Comparison of ENCODE assay signal across 7 cellular contexts in the genomic region with DNA sequence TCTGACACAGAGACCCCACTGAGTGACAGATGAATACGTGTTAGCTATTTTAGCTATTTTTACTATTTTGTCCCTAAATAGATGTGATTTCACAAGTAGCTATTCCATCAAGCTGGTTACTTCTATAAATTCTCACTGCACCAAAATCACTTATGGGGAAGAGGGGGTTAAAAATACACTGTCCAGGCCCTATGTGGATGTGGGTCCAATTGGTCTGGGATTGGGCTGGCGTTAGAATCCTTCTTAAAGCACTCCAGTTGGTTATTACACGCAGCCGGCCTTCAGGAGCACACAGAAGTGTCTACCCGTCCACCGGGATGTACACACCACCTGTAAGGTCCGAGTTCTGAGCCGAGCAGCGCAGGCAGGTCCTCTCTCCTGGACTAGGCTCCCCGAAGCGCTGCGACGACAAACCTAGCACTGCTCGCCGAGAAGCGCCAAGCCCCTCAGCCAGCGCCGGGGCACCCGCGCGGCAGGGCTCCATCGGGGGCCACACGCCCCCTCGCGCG.
DNase-seq lines count a peak whose midpoint lies in the region; ATAC-seq and TF ChIP-seq lines count a peak whose summit lies in the region.

No MANE protein-coding gene starts in this region.

- H3K27me3 ChIP-seq in MM.1S (replicated peaks; ENCODE audit: insufficient read depth, low read length) = no peaks in the 10 kb centered on the region

- WGBS in mesodermal cell (ENCODE audit: insufficient coverage in 2 of 2), 2 experiments = 3% methylated on average over 20 to 24 of the region's 26 CpGs
- WGBS in urinary bladder = 3% methylated on average over 26 of the region's 26 CpGs

- no peaks in the 10 kb centered on the region for H3K9me2 ChIP-seq in MM.1S (replicated peaks; ENCODE audit: insufficient read depth, low read length)

- H3K27ac ChIP-seq in MM.1S (ENCODE audit: low read length) (peak overlapping the region; percentile 9; the same call in 1 of the 2 replicates), mesodermal cell (ENCODE audit: low read depth, low read length, severe bottlenecking) (no peak overlapping the region), urinary bladder (ENCODE audit: low read depth) (peak overlapping the region; percentile 80)

- peak overlapping the region; percentile 88 for H3K4me2 ChIP-seq in MM.1S (ENCODE audit: low read depth, low read length)

- TF ChIP-seq CTCF in MM.1S (IDR thresholded peaks at IDR 0.05; ENCODE audit: low read length) = no peak

- peaks cover 9% of the 10 kb centered on the region; the same call in 1 of the 2 replicates for H3K36me3 ChIP-seq in MM.1S (replicated peaks; ENCODE audit: insufficient read depth, low read length)
- peaks cover 3% of the 10 kb centered on the region for H3K36me3 ChIP-seq in mesodermal cell (ENCODE audit: control insufficient read depth, insufficient read depth, low read length)
- H3K36me3 ChIP-seq in urinary bladder (ENCODE audit: insufficient read depth) = no peaks in the 10 kb centered on the region

- ATAC-seq in GM19023 (IDR thresholded peaks at IDR 0.05; ENCODE audit: unreplicated experiment) (peak; percentile 0), HG03571 (IDR thresholded peaks at IDR 0.05; ENCODE audit: unreplicated experiment) (no peak)

- H3K9ac ChIP-seq in MM.1S (ENCODE audit: low read length) = peak overlapping the region; percentile 35; the same call in 1 of the 2 replicates

- peaks cover 23% of the 10 kb centered on the region for H3K4me1 ChIP-seq in MM.1S (ENCODE audit: low read length)
- H3K4me1 ChIP-seq in mesodermal cell (ENCODE audit: control insufficient read depth, insufficient read depth, low read length, poor library complexity, severe bottlenecking) = peaks cover 24% of the 10 kb centered on the region
- no peaks in the 10 kb centered on the region for H3K4me1 ChIP-seq in urinary bladder (ENCODE audit: insufficient read depth)

- peak overlapping the region; percentile 63 for H3K4me3 ChIP-seq in MM.1S (ENCODE audit: low read length)
- peak overlapping the region; percentile 38 for H3K4me3 ChIP-seq in mesodermal cell (ENCODE audit: extremely low read depth, insufficient read depth, low read length, poor library complexity, severe bottlenecking)
- peak overlapping the region; percentile 88 for H3K4me3 ChIP-seq in urinary bladder (ENCODE audit: low read depth, low read length)

- DNase-seq in MM.1S = no peak
- peak; percentile 62 for DNase-seq in cerebellar cortex (ENCODE audit: low spot score)
- no peak for DNase-seq in GM19240 (ENCODE audit: insufficient read length, low spot score)

- H3K9me3 ChIP-seq in MM.1S (replicated peaks; ENCODE audit: insufficient read depth, low read length) (no peaks in the 10 kb centered on the region), mesodermal cell (ENCODE audit: control insufficient read depth, low read length) (no peaks in the 10 kb centered on the region)

- H3F3A ChIP-seq in MM.1S (ENCODE audit: insufficient read depth, low read length) = peaks cover 28% of the 10 kb centered on the region

- H4K20me1 ChIP-seq in MM.1S (ENCODE audit: insufficient read depth, low read length) = peaks cover 38% of the 10 kb centered on the region

- no peak overlapping the region for H2AFZ ChIP-seq in MM.1S (ENCODE audit: low read length)

- H3K79me2 ChIP-seq in MM.1S (ENCODE audit: low read length) = peaks cover 86% of the 10 kb centered on the region

Comparison
In these comparisons a context has a peak if more than half of its experiments do, and no peak if none do; other contexts are left out.
1. H3K4me3 ChIP-seq: peak in every context shown above with its lines; median percentile 88 in urinary bladder; 63 in MM.1S; 38 in mesodermal cell.